In genomic region chr1:46717654-46718053, GRCh38 we compare ENCODE assay signal across 8 cellular contexts. TPM values are rescaled to one million over a fixed set of nuclear protein-coding genes. Genes with fewer than 3 reads are reported as not detected.
A peak's percentile ranks its signal among the peaks of the same experiment; 100 is the strongest.
DNase-seq lines count a peak whose midpoint lies in the region; ATAC-seq, FAIRE-seq and TF ChIP-seq lines count a peak whose summit lies in the region.

No MANE protein-coding gene starts in this region.

- H3K9me3 ChIP-seq in HepG2 (ENCODE audit: low read length) (no peaks in the 10 kb centered on the region), right lobe of liver (no peaks in the 10 kb centered on the region), astrocyte (ENCODE audit: insufficient read depth, low read depth, low read length) (no peaks in the 10 kb centered on the region), vagina (no peaks in the 10 kb centered on the region)

- H3K4me3 ChIP-seq in HepG2 (replicated peaks in 1 of 3; ENCODE audit: insufficient read depth in 1 of 3, low read depth in 2 of 3, low read length in 3 of 3) (peak overlapping the region; percentile 84 to 97 (median 96)), right lobe of liver (peak overlapping the region in 1 of 3 donors; percentile 92), astrocyte (ENCODE audit: insufficient read depth, low read depth, low read length) (peak overlapping the region; percentile 87), vagina (peak overlapping the region; percentile 92 to 98)

- H3K36me3 Mint-ChIP-seq in astrocyte (ENCODE audit: low read depth, unreplicated experiment) (peaks cover 4% of the 10 kb centered on the region), memory B cell (peaks cover 9% of the 10 kb centered on the region)

- no peak for TF ChIP-seq EP300 in HepG2 (IDR thresholded peaks at IDR 0.05; ENCODE audit: low read depth in 2 of 2, low read length in 2 of 2)
- TF ChIP-seq EP300 in HepG2 (CRISPR knock-in tag; IDR thresholded peaks at IDR 0.05; ENCODE audit: borderline replicate concordance): no peak

- peaks cover 8 to 24% of the 10 kb centered on the region in 2 experiments; a peak in 4 of 5 replicates for H3K36me3 ChIP-seq in HepG2 (replicated peaks in 1 of 2; ENCODE audit: control insufficient read depth in 1 of 2, insufficient read depth in 2 of 2, low read length in 2 of 2)
- peaks cover 0 to 27% (median 2%) of the 10 kb centered on the region in 4 donors for H3K36me3 ChIP-seq in right lobe of liver
- H3K36me3 ChIP-seq in astrocyte (ENCODE audit: insufficient read depth, low read length): peaks cover 17% of the 10 kb centered on the region
- peaks cover 0 to 14% of the 10 kb centered on the region in 2 donors for H3K36me3 ChIP-seq in vagina

- FAIRE-seq in HepG2 (lab: Jason Lieb, UNC): no peak
- no peak for FAIRE-seq in astrocyte (lab: Jason Lieb, UNC)

- no TSS peak for BruUV-seq in HepG2 (replicated peaks; lab: Mats Ljungman, UMichigan)

- peak overlapping the region; percentile 48 for H3K27ac Mint-ChIP-seq in astrocyte (ENCODE audit: unreplicated experiment)
- peak overlapping the region; percentile 87 for H3K27ac Mint-ChIP-seq in memory B cell

- H3K27me3 ChIP-seq in HepG2 (ENCODE audit: control insufficient read depth in 1 of 2, insufficient read depth in 2 of 2, low read length in 2 of 2): no peaks in the 10 kb centered on the region; a peak in 1 of 5 replicates
- no peaks in the 10 kb centered on the region for H3K27me3 ChIP-seq in right lobe of liver
- no peaks in the 10 kb centered on the region for H3K27me3 ChIP-seq in astrocyte (ENCODE audit: insufficient read depth, low read length)
- no peaks in the 10 kb centered on the region for H3K27me3 ChIP-seq in vagina

- H4K20me1 ChIP-seq in HepG2 (ENCODE audit: insufficient read depth, low read length): no peaks in the 10 kb centered on the region; the same call in 1 of the 2 replicates
- H4K20me1 ChIP-seq in astrocyte (ENCODE audit: insufficient read depth, low read length): peaks cover 24% of the 10 kb centered on the region

- WGBS in HepG2 (ENCODE audit: low lambda C conversion rate): 60% methylated on average over 9 of the region's 9 CpGs
- WGBS in right lobe of liver (ENCODE audit: insufficient coverage, low coverage, low lambda C conversion rate, missing lambda C conversion rate): 79% methylated on average over 9 of the region's 9 CpGs

- H3K27ac ChIP-seq in HepG2 (ENCODE audit: extremely low read length, insufficient read depth, low read length) (no peak overlapping the region), right lobe of liver (no peak overlapping the region), astrocyte (ENCODE audit: low read depth, low read length) (no peak overlapping the region), vagina (peak overlapping the region; percentile 78)

- in situ Hi-C loops in HepG2 (cut with HindIII; ENCODE audit: extremely low pct_ligation_motif_present, low pct_unique_long_range_greater_than_20kb): no loop called here

- H2AFZ ChIP-seq in HepG2 (ENCODE audit: low read length) (no peak overlapping the region), astrocyte (ENCODE audit: low read depth, low read length) (no peak overlapping the region)

- peaks cover 21% of the 10 kb centered on the region for H3K79me2 ChIP-seq in HepG2 (ENCODE audit: insufficient read depth, low read length)
- peaks cover 37% of the 10 kb centered on the region for H3K79me2 ChIP-seq in astrocyte (ENCODE audit: insufficient read depth, low read length)

- ATAC-seq in HepG2 (no peak), right lobe of liver (no peak), memory B cell (ENCODE audit: low read depth) (no peak), GM19023 (IDR thresholded peaks at IDR 0.05; ENCODE audit: unreplicated experiment) (no peak)

- intact Hi-C loops in HepG2 (cut with micrococcal nuclease; ENCODE audit: unreplicated experiment): no loop called here
- intact Hi-C loops in right lobe of liver (cut with DNase I): no loop called here
- intact Hi-C loops in vagina (cut with DNase I): no loop called here

- peaks cover 24% of the 10 kb centered on the region for H3K4me1 Mint-ChIP-seq in astrocyte (ENCODE audit: low read depth, unreplicated experiment)
- H3K4me1 Mint-ChIP-seq in memory B cell: peaks cover 32% of the 10 kb centered on the region

- peak overlapping the region; percentile 99 for H3K4me3 Mint-ChIP-seq in astrocyte (ENCODE audit: unreplicated experiment)
- peak overlapping the region; percentile 92 for H3K4me3 Mint-ChIP-seq in memory B cell

- POLR2A ChIA-PET in HepG2 (lab: Yijun Ruan, JAX): no interaction called here

- H3K4me1 ChIP-seq in HepG2 (ENCODE audit: insufficient read depth, low read length): peaks cover 27% of the 10 kb centered on the region
- peaks cover 0 to 19% (median 3%) of the 10 kb centered on the region in 4 donors for H3K4me1 ChIP-seq in right lobe of liver
- H3K4me1 ChIP-seq in astrocyte (ENCODE audit: insufficient read depth, low read length): peaks cover 20% of the 10 kb centered on the region
- H3K4me1 ChIP-seq in vagina: peaks cover 41% of the 10 kb centered on the region

- H3K9me3 Mint-ChIP-seq in astrocyte (ENCODE audit: unreplicated experiment) (no peaks in the 10 kb centered on the region), memory B cell (no peaks in the 10 kb centered on the region)

- TF ChIP-seq CTCF in HepG2 (CRISPR knock-in tag; IDR thresholded peaks at IDR 0.05): no peak
- no peak for TF ChIP-seq CTCF in right lobe of liver (IDR thresholded peaks at IDR 0.05)
- no peak for TF ChIP-seq CTCF in astrocyte (IDR thresholded peaks at IDR 0.05; ENCODE audit: insufficient read depth, low read depth, low read length)
- TF ChIP-seq CTCF in vagina (IDR thresholded peaks at IDR 0.05): no peak

- DNase-seq in HepG2 (ENCODE audit: low spot score): no peak
- no peak for DNase-seq in right lobe of liver
- no peak for DNase-seq in astrocyte (ENCODE audit: low read depth)
- no peak for DNase-seq in memory B cell (ENCODE audit: low spot score in 2 of 2)
- DNase-seq in vagina (ENCODE audit: extremely low spot score in 2 of 2): no peak
- no peak for DNase-seq in MV-4-11 (lab: John Stamatoyannopoulos, UW)
- DNase-seq in NCI-H748 (lab: John Stamatoyannopoulos, UW; ENCODE audit: unreplicated experiment): no peak

- H3K27me3 Mint-ChIP-seq in astrocyte (ENCODE audit: low read depth, unreplicated experiment) (peaks cover 4% of the 10 kb centered on the region), memory B cell (no peaks in the 10 kb centered on the region)

- peak overlapping the region; percentile 96 for H3K4me2 ChIP-seq in HepG2 (ENCODE audit: low read depth, low read length)
- H3K4me2 ChIP-seq in astrocyte (ENCODE audit: low read length): peak overlapping the region; percentile 99

- CTCF ChIA-PET in HepG2 (lab: Yijun Ruan, JAX; ENCODE audit: low intra/inter-chr PET ratio, low total read pairs): no interaction called here

- TF ChIP-seq RAD21 in HepG2 (CRISPR knock-in tag; IDR thresholded peaks at IDR 0.05): no peak

- H3K9ac ChIP-seq in HepG2 (ENCODE audit: insufficient read depth, low read depth, low read length) (peak overlapping the region; percentile 96), astrocyte (ENCODE audit: low read length) (peak overlapping the region; percentile 92)

- TF ChIP-seq POLR2A in HepG2 (IDR thresholded peaks at IDR 0.05; ENCODE audit: insufficient read depth in 1 of 2, low read depth in 2 of 2, low read length in 2 of 2) (no peak), right lobe of liver (IDR thresholded peaks at IDR 0.05) (no peak), vagina (IDR thresholded peaks at IDR 0.05) (no peak)

RNA-seq across cellular contexts. Expression of gene EFCAB14, which starts 1.3 kb away (rescaled TPM):
- total RNA-seq in HepG2 (2016; rRNA removed; fragmentation: Illumina TruSeq; extraction: Trizol): 17.4 and 17.9 TPM in 2 replicates
- total RNA-seq in HepG2 (2016; cell fraction: cytosol; rRNA removed; fragmentation: Illumina TruSeq; extraction: Trizol; ENCODE audit: low read depth): 11.0 and 11.7 TPM in 2 replicates
- 16.1 and 18.3 TPM in 2 replicates for total RNA-seq in HepG2 (2016; cell fraction: insoluble cytoplasmic fraction; rRNA removed; fragmentation: Illumina TruSeq; extraction: Trizol)
- 25.4 and 27.5 TPM in 2 replicates for total RNA-seq in HepG2 (2016; cell fraction: membrane; rRNA removed; fragmentation: Illumina TruSeq; extraction: Trizol)
- 20.5 and 25.5 TPM in 2 replicates for total RNA-seq in HepG2 (2016; cell fraction: nucleus; rRNA removed; fragmentation: Illumina TruSeq; extraction: Trizol)
- polyA plus RNA-seq in HepG2 (2011; rRNA removed): 12.4 and 13.4 TPM in 2 replicates
- polyA plus RNA-seq in HepG2 (2011; cell fraction: cytosol; rRNA removed): 7.2 and 10.6 TPM in 2 replicates
- 11.6 and 14.9 TPM in 2 replicates for polyA plus RNA-seq in HepG2 (2011; cell fraction: nucleus; rRNA removed)
- 11.5 and 11.8 TPM in 2 replicates for polyA plus RNA-seq in HepG2 (2012)
- 6.7 and 7.2 TPM in 2 replicates for polyA plus RNA-seq in HepG2 (2016; cell fraction: cytosol; fragmentation: Illumina TruSeq; extraction: Trizol; ENCODE audit: low read depth)
- 18.6 and 19.8 TPM in 2 replicates for polyA plus RNA-seq in HepG2 (2016; cell fraction: insoluble cytoplasmic fraction; fragmentation: Illumina TruSeq; extraction: Trizol; ENCODE audit: low read depth)
- 17.5 and 20.0 TPM in 2 replicates for polyA plus RNA-seq in HepG2 (2016; cell fraction: membrane; fragmentation: Illumina TruSeq; extraction: Trizol; ENCODE audit: low read depth)
- polyA plus RNA-seq in HepG2 (2016; cell fraction: nucleus; fragmentation: Illumina TruSeq; extraction: Trizol; ENCODE audit: insufficient read depth, low read depth): 25.2 and 29.8 TPM in 2 replicates
- polyA minus RNA-seq in HepG2 (2011; rRNA and poly(A)+ RNA removed; ENCODE audit: low replicate concordance): 12.3 and 40.5 TPM in 2 replicates
- 13.4 and 18.1 TPM in 2 replicates for polyA minus RNA-seq in HepG2 (2011; cell fraction: cytosol; rRNA and poly(A)+ RNA removed)
- polyA minus RNA-seq in HepG2 (2011; cell fraction: nucleus; rRNA and poly(A)+ RNA removed): 22.0 and 31.1 TPM in 2 replicates
- total RNA-seq in right lobe of liver: 10 to 100 TPM; 41.5 to 56.9 (median 43.5) TPM
- total RNA-seq in astrocyte: 47.3 and 50.7 TPM in 2 replicates
- total RNA-seq in vagina: 67.3 TPM

RNA-seq across cellular contexts. Expression of gene TEX38, which starts 46.0 kb away (rescaled TPM):
- not detected in 2 replicates for total RNA-seq in HepG2 (2016; rRNA removed; fragmentation: Illumina TruSeq; extraction: Trizol)
- not detected in 2 replicates for total RNA-seq in HepG2 (2016; cell fraction: cytosol; rRNA removed; fragmentation: Illumina TruSeq; extraction: Trizol; ENCODE audit: low read depth)
- not detected in 2 replicates for total RNA-seq in HepG2 (2016; cell fraction: insoluble cytoplasmic fraction; rRNA removed; fragmentation: Illumina TruSeq; extraction: Trizol)
- not detected in 2 replicates for total RNA-seq in HepG2 (2016; cell fraction: membrane; rRNA removed; fragmentation: Illumina TruSeq; extraction: Trizol)
- total RNA-seq in HepG2 (2016; cell fraction: nucleus; rRNA removed; fragmentation: Illumina TruSeq; extraction: Trizol): not detected in 2 replicates
- 0.07 and 0.18 TPM in 2 replicates for polyA plus RNA-seq in HepG2 (2011; rRNA removed)
- polyA plus RNA-seq in HepG2 (2011; cell fraction: cytosol; rRNA removed): not detected in 2 replicates
- polyA plus RNA-seq in HepG2 (2011; cell fraction: nucleus; rRNA removed): 0.34 and 0.36 TPM in 2 replicates
- not detected in 2 replicates for polyA plus RNA-seq in HepG2 (2012)
- not detected in 2 replicates for polyA plus RNA-seq in HepG2 (2016; cell fraction: cytosol; fragmentation: Illumina TruSeq; extraction: Trizol; ENCODE audit: low read depth)
- not detected in 2 replicates for polyA plus RNA-seq in HepG2 (2016; cell fraction: insoluble cytoplasmic fraction; fragmentation: Illumina TruSeq; extraction: Trizol; ENCODE audit: low read depth)
- polyA plus RNA-seq in HepG2 (2016; cell fraction: membrane; fragmentation: Illumina TruSeq; extraction: Trizol; ENCODE audit: low read depth): not detected in 2 replicates
- polyA plus RNA-seq in HepG2 (2016; cell fraction: nucleus; fragmentation: Illumina TruSeq; extraction: Trizol; ENCODE audit: insufficient read depth, low read depth): not detected in 2 replicates
- polyA minus RNA-seq in HepG2 (2011; rRNA and poly(A)+ RNA removed; ENCODE audit: low replicate concordance): 0.40 TPM in 1 of 2 replicates, not detected in the other
- not detected in 2 replicates for polyA minus RNA-seq in HepG2 (2011; cell fraction: cytosol; rRNA and poly(A)+ RNA removed)
- polyA minus RNA-seq in HepG2 (2011; cell fraction: nucleus; rRNA and poly(A)+ RNA removed): not detected in 2 replicates
- not detected for total RNA-seq in right lobe of liver
- total RNA-seq in astrocyte: not detected in 2 replicates
- not detected for total RNA-seq in vagina

RNA-seq across cellular contexts. Expression of gene ATPAF1, which starts 49.5 kb away (rescaled TPM):
- total RNA-seq in HepG2 (2016; rRNA removed; fragmentation: Illumina TruSeq; extraction: Trizol) (66.6 and 82.9 TPM in 2 replicates), right lobe of liver (10 to 100 TPM; 34.9 to 57.1 (median 42.1) TPM), astrocyte (19.3 and 20.2 TPM in 2 replicates), vagina (37.1 TPM)
- 16.7 and 20.1 TPM in 2 replicates for total RNA-seq in HepG2 (2016; cell fraction: cytosol; rRNA removed; fragmentation: Illumina TruSeq; extraction: Trizol; ENCODE audit: low read depth)
- 68.9 and 89.4 TPM in 2 replicates for total RNA-seq in HepG2 (2016; cell fraction: insoluble cytoplasmic fraction; rRNA removed; fragmentation: Illumina TruSeq; extraction: Trizol)
- total RNA-seq in HepG2 (2016; cell fraction: membrane; rRNA removed; fragmentation: Illumina TruSeq; extraction: Trizol): 49.1 and 50.0 TPM in 2 replicates
- 25.2 and 28.9 TPM in 2 replicates for total RNA-seq in HepG2 (2016; cell fraction: nucleus; rRNA removed; fragmentation: Illumina TruSeq; extraction: Trizol)
- 57.3 and 76.7 TPM in 2 replicates for polyA plus RNA-seq in HepG2 (2011; rRNA removed)
- polyA plus RNA-seq in HepG2 (2011; cell fraction: cytosol; rRNA removed): 49.4 and 72.7 TPM in 2 replicates
- polyA plus RNA-seq in HepG2 (2011; cell fraction: nucleus; rRNA removed): 20.5 and 24.9 TPM in 2 replicates
- 41.0 and 52.7 TPM in 2 replicates for polyA plus RNA-seq in HepG2 (2012)
- 22.8 and 23.2 TPM in 2 replicates for polyA plus RNA-seq in HepG2 (2016; cell fraction: cytosol; fragmentation: Illumina TruSeq; extraction: Trizol; ENCODE audit: low read depth)
- polyA plus RNA-seq in HepG2 (2016; cell fraction: insoluble cytoplasmic fraction; fragmentation: Illumina TruSeq; extraction: Trizol; ENCODE audit: low read depth): 95.2 and 103 TPM in 2 replicates
- polyA plus RNA-seq in HepG2 (2016; cell fraction: membrane; fragmentation: Illumina TruSeq; extraction: Trizol; ENCODE audit: low read depth): 45.1 and 45.9 TPM in 2 replicates
- 40.9 and 46.7 TPM in 2 replicates for polyA plus RNA-seq in HepG2 (2016; cell fraction: nucleus; fragmentation: Illumina TruSeq; extraction: Trizol; ENCODE audit: insufficient read depth, low read depth)
- 21.5 and 23.1 TPM in 2 replicates for polyA minus RNA-seq in HepG2 (2011; rRNA and poly(A)+ RNA removed; ENCODE audit: low replicate concordance)
- 34.2 and 40.5 TPM in 2 replicates for polyA minus RNA-seq in HepG2 (2011; cell fraction: cytosol; rRNA and poly(A)+ RNA removed)
- polyA minus RNA-seq in HepG2 (2011; cell fraction: nucleus; rRNA and poly(A)+ RNA removed): 26.4 and 40.3 TPM in 2 replicates
